In the genomic region with DNA sequence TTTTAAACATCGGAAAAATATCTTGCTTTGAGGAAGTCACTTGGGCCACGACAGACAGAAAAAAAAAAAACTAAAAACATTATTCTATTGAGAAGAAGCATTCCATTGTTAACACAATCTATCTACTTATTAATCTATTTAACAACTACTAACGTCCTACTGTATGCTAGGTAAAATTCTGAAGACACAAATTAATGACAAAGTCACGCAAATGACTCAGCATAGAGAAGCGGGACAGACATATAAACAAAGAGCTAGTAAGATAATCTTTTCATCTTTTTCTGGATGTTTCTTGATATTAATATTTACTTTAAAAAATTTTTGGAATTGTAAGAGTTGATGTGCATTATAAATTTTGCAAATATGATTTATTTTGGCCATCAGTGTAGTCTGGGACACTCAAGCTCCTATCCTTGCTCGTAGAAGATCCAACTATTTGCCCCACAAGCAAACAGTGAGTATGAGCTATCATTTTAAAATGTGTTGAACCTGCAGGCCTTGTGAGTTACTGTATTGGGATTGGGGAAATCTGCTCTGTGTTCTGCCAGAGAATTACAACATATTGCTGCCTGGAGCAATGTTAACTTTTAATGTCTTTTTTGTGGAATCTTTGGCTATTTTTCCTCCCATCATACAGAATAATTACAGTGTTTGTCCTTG, we compare ENCODE assay signal across 16 cellular contexts.
DNase-seq lines count a peak whose midpoint lies in the region; ATAC-seq and TF ChIP-seq lines count a peak whose summit lies in the region.
"Had no signal": no experiment of that assay in that cellular context is flagged by ENCODE, and none has a peak within 500 bp of the region (broad histone marks: within the 10 kb centered on the region; RNA-seq: fewer than 3 reads in every experiment).

No MANE protein-coding gene starts in this region.

- H3K9me3 ChIP-seq in PC-3 (ENCODE audit: low read length) (no peaks in the 10 kb centered on the region), neuronal stem cell (replicated peaks in 1 of 2; ENCODE audit: control insufficient read depth in 2 of 2, insufficient read depth in 1 of 2, low read depth in 1 of 2, low read length in 2 of 2) (no peaks in the 10 kb centered on the region)
- H3K9me3 ChIP-seq: uterus had no signal

- H3K4ac ChIP-seq in neuronal stem cell (ENCODE audit: low read length) = no peak overlapping the region

- no peak overlapping the region for H3K18ac ChIP-seq in neuronal stem cell (ENCODE audit: low read length)

- no peak overlapping the region for H2BK12ac ChIP-seq in neuronal stem cell (ENCODE audit: low read length)

- H3K9ac ChIP-seq in PC-3 (ENCODE audit: low read length) = no peak overlapping the region
- H3K9ac ChIP-seq in neuronal stem cell (ENCODE audit: low read depth, low read length, poor library complexity) = no peak overlapping the region

- H3K14ac ChIP-seq in neuronal stem cell (ENCODE audit: low read length) = no peak overlapping the region

- POLR2A ChIA-PET in PC-3 (lab: Charles Lee; ENCODE audit: unreplicated experiment) = no interaction called here

- H3K4me1 ChIP-seq in PC-3 (ENCODE audit: insufficient read depth, low read length) (peaks cover 27% of the 10 kb centered on the region), neuronal stem cell (ENCODE audit: control insufficient read depth in 2 of 2, insufficient read depth in 1 of 2, low read depth in 1 of 2, low read length in 2 of 2) (peaks cover 0 to 6% of the 10 kb centered on the region in 2 donors)
- H3K4me1 ChIP-seq: uterus had no signal

- no peaks in the 10 kb centered on the region for H3F3A ChIP-seq in PC-3 (ENCODE audit: low read length, unreplicated experiment)

- no peaks in the 10 kb centered on the region for H3K9me2 ChIP-seq in PC-3 (replicated peaks; ENCODE audit: low read length)

- H3K23ac ChIP-seq in neuronal stem cell (ENCODE audit: low read depth, low read length, poor library complexity) = no peak overlapping the region

- H2BK120ac ChIP-seq in neuronal stem cell (ENCODE audit: low read depth, low read length) = no peak overlapping the region

- H3K27me3 ChIP-seq in PC-3 (ENCODE audit: low read length) (no peaks in the 10 kb centered on the region), neuronal stem cell (ENCODE audit: control insufficient read depth in 3 of 3, insufficient read depth in 3 of 3, low read depth in 1 of 3, low read length in 3 of 3) (no peaks in the 10 kb centered on the region)
- H3K27me3 ChIP-seq: uterus had no signal

- no peaks in the 10 kb centered on the region for H3K36me3 ChIP-seq in PC-3 (ENCODE audit: low read depth, low read length)
- no peaks in the 10 kb centered on the region for H3K36me3 ChIP-seq in neuronal stem cell (replicated peaks in 1 of 2; ENCODE audit: control insufficient read depth in 2 of 2, insufficient read depth in 2 of 2, low read length in 2 of 2)
- H3K36me3 ChIP-seq: uterus had no signal

- H3K4me2 ChIP-seq in PC-3 (ENCODE audit: low read length) (peak overlapping the region; percentile 48), neuronal stem cell (ENCODE audit: insufficient read depth, low read length, poor library complexity, severe bottlenecking) (no peak overlapping the region)

- no peak overlapping the region for H4K8ac ChIP-seq in neuronal stem cell (ENCODE audit: low read depth, low read length)

- no peak overlapping the region for H4K91ac ChIP-seq in neuronal stem cell (ENCODE audit: low read depth, low read length, poor library complexity)

- no peaks in the 10 kb centered on the region for H4K20me1 ChIP-seq in PC-3 (ENCODE audit: low read length)

- H3K4me3 ChIP-seq in PC-3 (ENCODE audit: low read length) (no peak overlapping the region), neuronal stem cell (ENCODE audit: low read length in 2 of 2) (no peak overlapping the region)
- H3K4me3 ChIP-seq: skin epidermis, uterus had no signal

- H3K27ac ChIP-seq in PC-3 (ENCODE audit: low read length) = peak overlapping the region; percentile 64
- H3K27ac ChIP-seq in neuronal stem cell (replicated peaks; ENCODE audit: low read length) = no peak overlapping the region
- H3K27ac ChIP-seq: skin epidermis, uterus had no signal

- no peaks in the 10 kb centered on the region for H3K79me2 ChIP-seq in PC-3 (ENCODE audit: low read length)

- peak; percentile 47 for ATAC-seq in PC-3
- no peak for ATAC-seq in HG03196 (IDR thresholded peaks at IDR 0.05; ENCODE audit: unreplicated experiment)
- ATAC-seq: activated T-helper 17 cell treated with anti-CD3 and anti-CD28 coated beads, Interleukin-2, amount 50 U/mL, for 72 hours had no signal

- no peak overlapping the region for H2BK5ac ChIP-seq in neuronal stem cell (ENCODE audit: low read length)

- BruUV-seq in PC-3 (replicated peaks; lab: Mats Ljungman, UMichigan) = no TSS peak

- intact Hi-C loops in PC-3 (cut with micrococcal nuclease) = loop anchor here (5.0 kb wide), 1 partner anchor 46 kb away; no protein-coding TSS in a partner anchor

- TF ChIP-seq CTCF in PC-3 (conservative IDR thresholded peaks at IDR 0.05; ENCODE audit: low read depth, low read length) = no peak
- no peak for TF ChIP-seq CTCF in GM13976 (IDR thresholded peaks at IDR 0.05; ENCODE audit: borderline replicate concordance, control extremely low read depth, extremely low read depth, insufficient read depth, missing control alignments)

- WGBS in neuronal stem cell (ENCODE audit: extremely low coverage in 2 of 2, insufficient read length in 2 of 2, insufficient replicate concordance in 1 of 2), 2 donors = no CpG with 5 or more reads among the region's 6 CpGs

- CTCF ChIA-PET in PC-3 (lab: Charles Lee) = no interaction called here

- H2BK15ac ChIP-seq in neuronal stem cell (ENCODE audit: low read length) = no peak overlapping the region

- H3K79me1 ChIP-seq in neuronal stem cell (ENCODE audit: low read depth, low read length) = no peaks in the 10 kb centered on the region

- no peak overlapping the region for H2AFZ ChIP-seq in PC-3 (ENCODE audit: low read length)
- H2AFZ ChIP-seq in neuronal stem cell (ENCODE audit: low read length) = peak overlapping the region; percentile 52

- in situ Hi-C loops in GM13976 (cut with MboI; ENCODE audit: low sequenced_read_pairs, unreplicated experiment) = no loop called here

- H2AK5ac ChIP-seq in neuronal stem cell (ENCODE audit: low read depth, low read length) = no peak overlapping the region

- DNase-seq in EL (peak; percentile 61), PC-3 (peak; percentile 56), fibroblast of gingiva (ENCODE audit: low read depth) (peak; percentile 80), neuronal stem cell (ENCODE audit: low spot score) (no peak), Kasumi-1 (lab: John Stamatoyannopoulos, UW) (no peak), GM13976 (ENCODE audit: low spot score) (no peak)
- no peak for DNase-seq in stimulated activated naive CD4-positive, alpha-beta T cell treated with Interleukin-2 at 50 U/mL for 16 hours (lab: John Stamatoyannopoulos, UW)
- DNase-seq: activated CD4-positive, alpha-beta memory T cell treated with anti-CD3 and anti-CD28 coated beads for 36 hours; amniotic stem cell; C1 segment of cervical spinal cord; DMS79; stimulated activated naive CD4-positive, alpha-beta T cell; uterus had no signal

Comparison
In these comparisons a context has a peak if more than half of its experiments do, and no peak if none do; other contexts are left out.
1. DNase-seq: peak in EL (single experiment), PC-3 (single experiment) and fibroblast of gingiva (single experiment); none in neuronal stem cell (single experiment), stimulated activated naive CD4-positive, alpha-beta T cell treated with Interleukin-2 at 50 U/mL for 16 hours (single experiment), Kasumi-1 (0 of 2) and GM13976 (single experiment).